8 cellular contexts compared by ENCODE assay signal in the genomic region with DNA sequence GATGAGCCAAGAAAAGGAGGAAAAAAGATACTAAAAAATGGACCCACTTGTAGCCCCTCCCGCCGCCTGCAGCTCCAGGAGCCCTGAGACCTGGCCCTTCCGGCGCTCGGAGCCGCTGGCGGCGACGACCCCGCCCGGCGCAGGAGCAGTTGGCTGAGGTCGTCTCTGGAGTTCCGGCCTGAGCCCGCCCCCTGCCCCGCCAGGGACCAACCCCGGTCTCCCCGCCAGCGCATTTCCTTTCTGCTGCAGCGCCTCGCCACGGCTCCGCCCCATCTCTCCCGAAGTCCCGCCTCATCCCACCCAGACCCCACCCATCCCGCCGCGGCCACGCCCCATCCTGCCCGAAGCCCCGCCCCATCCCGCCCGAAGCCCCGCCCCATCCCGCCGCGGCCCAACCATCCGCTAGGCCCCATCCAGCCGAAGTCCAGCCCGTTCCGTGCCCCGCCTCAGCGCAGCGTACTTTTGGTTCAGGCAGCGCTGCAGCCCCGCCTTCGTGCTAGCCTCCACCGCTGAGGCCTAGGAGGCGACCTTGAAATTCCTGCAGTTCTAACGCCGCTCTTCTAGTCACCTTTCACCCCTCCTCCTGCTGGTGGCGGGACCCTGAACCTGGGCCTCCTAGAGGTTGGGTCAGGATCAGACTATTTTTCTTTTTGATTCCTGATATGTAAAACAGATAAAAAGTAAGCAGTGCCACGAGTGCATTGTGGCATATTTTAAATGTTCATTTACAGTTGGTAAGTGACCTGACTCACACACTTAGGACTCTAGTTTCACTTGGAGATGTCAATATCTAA. TPM values are rescaled to one million over a fixed set of nuclear protein-coding genes. Genes with fewer than 3 reads are reported as not detected.
DNase-seq lines count a peak whose midpoint lies in the region; ATAC-seq and TF ChIP-seq lines count a peak whose summit lies in the region.

A gene with protein sequence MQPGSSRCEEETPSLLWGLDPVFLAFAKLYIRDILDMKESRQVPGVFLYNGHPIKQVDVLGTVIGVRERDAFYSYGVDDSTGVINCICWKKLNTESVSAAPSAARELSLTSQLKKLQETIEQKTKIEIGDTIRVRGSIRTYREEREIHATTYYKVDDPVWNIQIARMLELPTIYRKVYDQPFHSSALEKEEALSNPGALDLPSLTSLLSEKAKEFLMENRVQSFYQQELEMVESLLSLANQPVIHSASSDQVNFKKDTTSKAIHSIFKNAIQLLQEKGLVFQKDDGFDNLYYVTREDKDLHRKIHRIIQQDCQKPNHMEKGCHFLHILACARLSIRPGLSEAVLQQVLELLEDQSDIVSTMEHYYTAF (minus strand): TSS at position 132 of the 794 bp plus-strand sequence. CDS start 590 bp downstream, outside the sequence.

- peak in 1 of 4 donors; percentile 55 for TF ChIP-seq EP300 in upper lobe of left lung (IDR thresholded peaks at IDR 0.05)

- no peaks in the 10 kb centered on the region for H3K36me3 ChIP-seq in heart left ventricle
- H3K36me3 ChIP-seq in upper lobe of left lung, result no peaks in the 10 kb centered on the region

- H3K4me3 ChIP-seq in GM12875 (ENCODE audit: low read depth, low read length) (peak within 1 kb of the TSS; percentile 65), heart left ventricle (peak within 1 kb of the TSS; percentile 27 to 97 (median 74)), upper lobe of left lung (peak within 1 kb of the TSS; percentile 26 to 73 (median 67))

- intact Hi-C loops in heart left ventricle (cut with DNase I) (loop anchor here in 7 of 10 donors (1.0 to 10.0 kb wide), 10 partner anchors 10 to 207 kb away; a partner anchor contains a TSS), posterior cingulate gyrus (cut with DNase I) (loop anchor here (5.0 to 10.0 kb wide), 3 partner anchors 49 to 204 kb away; a partner anchor contains a TSS)

- peak; percentile 95 for ATAC-seq in HG02798 (IDR thresholded peaks at IDR 0.05; ENCODE audit: poor library complexity, unreplicated experiment)
- peak; percentile 98 for ATAC-seq in heart left ventricle
- ATAC-seq in upper lobe of left lung (ENCODE audit: low FRiP score in 2 of 2), result peak; percentile 99

- H3K9me3 ChIP-seq in heart left ventricle (peaks cover 0 to 6% (median 0%) of the 10 kb centered on the region in 12 donors), upper lobe of left lung (no peaks in the 10 kb centered on the region)

- TF ChIP-seq CTCF in GM12875 (IDR thresholded peaks at IDR 0.05; ENCODE audit: borderline replicate concordance, insufficient read depth, low read depth, low read length), result no peak
- TF ChIP-seq CTCF in heart left ventricle (IDR thresholded peaks at IDR 0.05), result peak in 4 of 12 donors; percentile 11 to 19 (median 14)
- peak in 3 of 6 experiments; percentile 24 to 57 (median 25) for TF ChIP-seq CTCF in upper lobe of left lung (IDR thresholded peaks at IDR 0.05)

- H3K4me1 ChIP-seq in heart left ventricle (peaks cover 0 to 44% (median 29%) of the 10 kb centered on the region in 12 donors), upper lobe of left lung (peaks cover 34 to 42% (median 38%) of the 10 kb centered on the region in 4 donors)

- peak; percentile 97 for DNase-seq in NCI-H1436 (lab: John Stamatoyannopoulos, UW)
- DNase-seq in T follicular helper cell (ENCODE audit: low read depth), result peak; percentile 92
- DNase-seq in heart left ventricle, result peak; percentile 98 to 99 (median 99)
- peak; percentile 94 to 100 (median 98) for DNase-seq in posterior cingulate gyrus
- peak; percentile 98 to 99 for DNase-seq in upper lobe of left lung

- TF ChIP-seq POLR2A in heart left ventricle (IDR thresholded peaks at IDR 0.05) (peak; percentile 85 to 97), upper lobe of left lung (IDR thresholded peaks at IDR 0.05) (peak in 3 of 4 donors; percentile 93 to 97 (median 94))

- 1% methylated on average over 50 to 53 of the region's 53 CpGs for WGBS in adipose tissue, 3 donors
- 0 to 1% (median 1%) methylated on average over 34 to 53 of the region's 53 CpGs for WGBS in heart left ventricle, 4 donors
- WGBS in upper lobe of left lung, 2 donors, result 1 to 2% methylated on average over 16 to 42 of the region's 53 CpGs

- H3K27me3 ChIP-seq in heart left ventricle (no peaks in the 10 kb centered on the region), upper lobe of left lung (no peaks in the 10 kb centered on the region)

- peak within 1 kb of the TSS; percentile 35 for H3K27ac ChIP-seq in adipose tissue (ENCODE audit: low read depth, low read length)
- peak within 1 kb of the TSS; percentile 90 to 100 (median 96) for H3K27ac ChIP-seq in heart left ventricle
- H3K27ac ChIP-seq in upper lobe of left lung, result peak within 1 kb of the TSS; percentile 93 to 97 (median 95)

RNA-seq across cellular contexts. Expression of the gene that starts here (rescaled TPM):
- 10 to 100 TPM; 17.1 to 20.8 (median 19.1) TPM for polyA plus RNA-seq in adipose tissue
- 10 to 100 TPM; 28.6 to 53.1 (median 32.7) TPM for total RNA-seq in heart left ventricle
- 10 to 100 TPM; 23.1 to 36.1 TPM for polyA plus RNA-seq in heart left ventricle
- 10 to 100 TPM; 36.3 to 71.4 (median 53.4) TPM for total RNA-seq in upper lobe of left lung

Comparison
In these comparisons a context has a peak if more than half of its experiments do, and no peak if none do; other contexts are left out.
1. Peak in every context shown above with its lines: DNase-seq, ATAC-seq, H3K4me3 ChIP-seq and H3K27ac ChIP-seq.
2. H3K27ac ChIP-seq: peak in every context shown above with its lines; median percentile 96 in heart left ventricle; 95 in upper lobe of left lung; 35 in adipose tissue.